22 cellular contexts compared by ENCODE assay signal in genomic region chr1:34794001-34794789, GRCh38. TPM values are rescaled to one million over a fixed set of nuclear protein-coding genes. Genes with fewer than 3 reads are reported as not detected.
DNase-seq lines count a peak whose midpoint lies in the region; ATAC-seq and TF ChIP-seq lines count a peak whose summit lies in the region.
"Had no signal": no experiment of that assay in that cellular context is flagged by ENCODE, and none has a peak within 500 bp of the region (broad histone marks: within the 10 kb centered on the region; RNA-seq: fewer than 3 reads in every experiment).

No MANE protein-coding gene starts in this region.

- H3K4me3 Mint-ChIP-seq in nephron progenitor cell = no peak overlapping the region
- H3K4me3 Mint-ChIP-seq: CD8-positive, alpha-beta T cell had no signal

- ATAC-seq in right cardiac atrium (peak in 1 of 2 donors; percentile 3), psoas muscle (no peak)
- ATAC-seq: CD8-positive, alpha-beta T cell had no signal

- DNase-seq in right cardiac atrium (peak in 1 of 3 donors; percentile 49), cardiac septum (ENCODE audit: low spot score) (no peak), glomerular visceral epithelial cell (ENCODE audit: extremely low spot score) (peak; percentile 64), psoas muscle (no peak), uterus (no peak), nephron progenitor cell (no peak), T1000 (lab: John Stamatoyannopoulos, UW) (no peak)
- DNase-seq in stimulated activated CD4-positive, alpha-beta T cell treated with anti-CD3 and anti-CD28 coated beads, Interleukin-4, amount 100 ng/mL, for 1 hour = no peak
- DNase-seq: activated CD4-positive, alpha-beta T cell treated with anti-CD3 and anti-CD28 coated beads, Interleukin-2, amount 50 U/mL, for 4 hours; activated naive CD4-positive, alpha-beta T cell treated with anti-CD3 and anti-CD28 coated beads, Interleukin-2, amount 50 U/mL, for 16 hours; activated T-cell treated with anti-CD3 and anti-CD28 coated beads, Interleukin-2, amount 50 U/mL, for 1 hour; CD8-positive, alpha-beta T cell; IMR-90; kidney glomerular epithelial cell; MM.1S; NCI-H446; ovary; stimulated activated CD4-positive, alpha-beta T cell treated with anti-CD3 and anti-CD28 coated beads, Interleukin-12 subunit alpha, Interleukin-12 subunit beta, amount 100 ng/mL, for 4 hours; stimulated activated naive CD4-positive, alpha-beta T cell; T-helper 1 cell had no signal

- H3K27ac ChIP-seq in right cardiac atrium (ENCODE audit: low read length) (peak overlapping the region; percentile 15), psoas muscle (no peak overlapping the region), uterus (peak overlapping the region; percentile 72 to 77)
- H3K27ac ChIP-seq: hepatocyte had no signal

- TF ChIP-seq CTCF in psoas muscle (IDR thresholded peaks at IDR 0.05) (no peak), uterus (IDR thresholded peaks at IDR 0.05) (no peak), nephron progenitor cell (IDR thresholded peaks at IDR 0.05) (no peak)

- no peaks in the 10 kb centered on the region for H3K27me3 ChIP-seq in right cardiac atrium (ENCODE audit: control insufficient read depth, insufficient read depth)
- peaks cover 0 to 4% (median 0%) of the 10 kb centered on the region in 3 donors for H3K27me3 ChIP-seq in psoas muscle (ENCODE audit: insufficient read depth in 3 of 3, low read length in 2 of 3)
- H3K27me3 ChIP-seq in uterus = no peaks in the 10 kb centered on the region
- H3K27me3 ChIP-seq: ovary had no signal

- intact Hi-C loops in right cardiac atrium (cut with DNase I) (loop anchor here in 1 of 4 donors (5.0 kb wide), 1 partner anchor 53 kb away; no protein-coding TSS in a partner anchor), cardiac septum (cut with DNase I) (no loop called here), psoas muscle (cut with DNase I) (no loop called here), uterus (cut with DNase I; ENCODE audit: low total_unique reads) (no loop called here)

- TF ChIP-seq POLR2A in uterus (IDR thresholded peaks at IDR 0.05) = no peak

- no peaks in the 10 kb centered on the region for H3K9me3 ChIP-seq in right cardiac atrium (ENCODE audit: control insufficient read depth, low read length)
- no peaks in the 10 kb centered on the region for H3K9me3 ChIP-seq in psoas muscle
- no peaks in the 10 kb centered on the region for H3K9me3 ChIP-seq in uterus
- H3K9me3 ChIP-seq: ovary had no signal

- H3K4me3 ChIP-seq in right cardiac atrium (ENCODE audit: low read length) (peak overlapping the region; percentile 45), psoas muscle (peak overlapping the region; percentile 63), uterus (peak overlapping the region in 1 of 2 donors; percentile 14)
- H3K4me3 ChIP-seq: hepatocyte had no signal

- H3K9me3 Mint-ChIP-seq in nephron progenitor cell = no peaks in the 10 kb centered on the region
- H3K9me3 Mint-ChIP-seq: CD8-positive, alpha-beta T cell had no signal

- H3K4me1 Mint-ChIP-seq in nephron progenitor cell = peaks cover 22% of the 10 kb centered on the region

- H3K4me1 ChIP-seq in right cardiac atrium (ENCODE audit: control insufficient read depth, insufficient read depth, low read length) = peaks cover 2% of the 10 kb centered on the region
- no peaks in the 10 kb centered on the region for H3K4me1 ChIP-seq in psoas muscle
- no peaks in the 10 kb centered on the region for H3K4me1 ChIP-seq in uterus

- H3K27ac Mint-ChIP-seq in nephron progenitor cell = no peak overlapping the region
- H3K27ac Mint-ChIP-seq: CD8-positive, alpha-beta T cell had no signal

- peaks cover 77% of the 10 kb centered on the region for H3K27me3 Mint-ChIP-seq in nephron progenitor cell (ENCODE audit: low read depth, poor library complexity)

- 86% methylated on average over 40 of the region's 40 CpGs for WGBS in right cardiac atrium
- 75 to 85% (median 83%) methylated on average over 39 to 40 of the region's 40 CpGs for WGBS in psoas muscle, 3 donors

- H3K36me3 ChIP-seq in psoas muscle (ENCODE audit: insufficient read depth in 1 of 2, low read depth in 1 of 2) (peaks cover 0 to 39% of the 10 kb centered on the region in 2 donors), uterus (no peaks in the 10 kb centered on the region)
- H3K36me3 ChIP-seq: ovary had no signal

- H3K36me3 Mint-ChIP-seq in nephron progenitor cell (ENCODE audit: low read depth) = no peaks in the 10 kb centered on the region
- H3K36me3 Mint-ChIP-seq: CD8-positive, alpha-beta T cell had no signal

RNA-seq across cellular contexts. Expression of gene GJA4, which starts 1.4 kb away (rescaled TPM):
- total RNA-seq in right cardiac atrium (10 to 100 TPM; 18.0 to 31.4 (median 27.0) TPM), cardiac septum (34.7 TPM), psoas muscle (10 to 100 TPM in 2 of 4 donors, 1 to 10 TPM in 2; 9.1 to 19.7 (median 11.0) TPM), uterus (10 to 100 TPM in 3 of 4 donors, 1 to 10 TPM in 1; 2.9 to 32.8 (median 23.9) TPM)
- polyA plus RNA-seq in right cardiac atrium (28.0 TPM), psoas muscle (10 to 100 TPM in 2 of 3 donors, 1 to 10 TPM in 1; 9.3 to 13.0 (median 11.6) TPM)
- total RNA-seq: CD8-positive, alpha-beta T cell; IMR-90 had no signal
- polyA plus RNA-seq: AG04450, IMR-90 had no signal

RNA-seq across cellular contexts. Expression of gene GJB3, which starts 13.2 kb away (rescaled TPM):
- total RNA-seq in right cardiac atrium (not detected), cardiac septum (not detected), psoas muscle (not detected), uterus (1 to 10 TPM in 2 of 4 donors, not detected in 2; 1.0 to 4.7 TPM)
- polyA plus RNA-seq in right cardiac atrium (not detected), psoas muscle (under 1 TPM in 2 of 3 donors, not detected in 1; 0.03 TPM)
- total RNA-seq: CD8-positive, alpha-beta T cell; IMR-90 had no signal
- polyA plus RNA-seq: AG04450, IMR-90, ovary had no signal

RNA-seq across cellular contexts. Expression of gene GJB4, which starts 34.7 kb away (rescaled TPM):
- total RNA-seq in right cardiac atrium = not detected
- not detected for polyA plus RNA-seq in right cardiac atrium
- total RNA-seq in cardiac septum = not detected
- not detected for total RNA-seq in psoas muscle
- polyA plus RNA-seq in psoas muscle = not detected
- total RNA-seq in uterus = not detected
- total RNA-seq: CD8-positive, alpha-beta T cell; IMR-90; ovary had no signal
- polyA plus RNA-seq: AG04450, IMR-90, ovary had no signal

RNA-seq across cellular contexts. Expression of gene GJB5, which starts 39.3 kb away (rescaled TPM):
- not detected for total RNA-seq in right cardiac atrium
- polyA plus RNA-seq in right cardiac atrium = not detected
- not detected for total RNA-seq in cardiac septum
- not detected for total RNA-seq in psoas muscle
- polyA plus RNA-seq in psoas muscle = under 1 TPM in 1 of 3 donors, not detected in 2; 0.03 TPM
- total RNA-seq in uterus = under 1 TPM in 1 of 4 donors, not detected in 3; 0.41 TPM
- total RNA-seq: CD8-positive, alpha-beta T cell; IMR-90; ovary had no signal
- polyA plus RNA-seq: AG04450, ovary had no signal
